1 cellular context compared by ENCODE assay signal in the genomic region with DNA sequence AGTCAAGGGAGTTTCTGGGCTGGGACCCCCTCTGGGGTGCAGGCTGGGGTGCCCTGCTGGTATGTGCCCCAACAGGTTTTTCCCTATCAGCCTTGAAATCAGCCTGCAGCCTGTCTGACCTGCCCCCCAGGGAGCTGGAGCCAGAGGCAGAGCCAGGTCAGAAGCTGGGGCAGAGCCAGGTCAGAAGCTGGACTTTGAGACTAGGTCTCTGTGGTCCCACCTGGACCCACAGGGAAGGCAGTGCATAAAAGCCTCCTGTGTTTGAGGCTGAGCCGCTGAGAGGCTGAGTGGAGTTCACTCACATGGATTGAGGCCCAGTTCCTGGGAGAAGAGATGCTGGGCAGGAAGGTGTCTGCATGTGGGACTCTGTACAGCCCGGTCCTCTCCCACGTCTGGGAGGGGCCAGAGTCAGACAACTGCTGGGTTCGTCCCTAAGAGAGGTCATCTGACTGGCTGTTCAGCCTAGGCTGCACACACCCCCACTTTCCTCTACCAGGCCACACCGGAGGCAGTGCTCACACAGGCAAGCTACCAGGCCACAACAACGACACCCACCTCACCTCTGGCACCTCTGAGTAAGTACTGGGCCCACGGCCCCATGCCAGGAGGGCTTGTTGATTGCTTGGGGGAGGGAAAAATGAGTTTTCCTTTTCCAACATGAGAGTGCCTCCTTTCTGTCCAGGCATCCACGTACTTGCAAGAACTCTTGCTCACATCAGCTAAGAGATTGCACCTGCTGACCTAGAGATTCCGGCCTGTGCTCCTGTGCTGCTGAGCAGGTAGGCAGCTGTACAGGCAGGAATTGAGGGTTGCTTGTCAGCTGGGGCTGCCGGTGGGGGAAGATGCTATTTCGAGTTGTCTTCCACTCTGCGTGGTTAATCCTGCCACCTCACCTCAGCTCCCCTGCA.
A peak's percentile ranks its signal among the peaks of the same experiment; 100 is the strongest.
TF ChIP-seq lines count a peak whose summit lies in the region.

A gene with protein sequence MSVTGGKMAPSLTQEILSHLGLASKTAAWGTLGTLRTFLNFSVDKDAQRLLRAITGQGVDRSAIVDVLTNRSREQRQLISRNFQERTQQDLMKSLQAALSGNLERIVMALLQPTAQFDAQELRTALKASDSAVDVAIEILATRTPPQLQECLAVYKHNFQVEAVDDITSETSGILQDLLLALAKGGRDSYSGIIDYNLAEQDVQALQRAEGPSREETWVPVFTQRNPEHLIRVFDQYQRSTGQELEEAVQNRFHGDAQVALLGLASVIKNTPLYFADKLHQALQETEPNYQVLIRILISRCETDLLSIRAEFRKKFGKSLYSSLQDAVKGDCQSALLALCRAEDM (plus strand): TSS at position 488 of the 908 bp plus-strand sequence. CDS start 814 bp downstream, outside the sequence.

TF ChIP-seq in HepG2, 621 proteins besides CTCF, POLR2A, EP300 and RAD21 (continued from another document and continues in another):
- TF ChIP-seq, protein P1, sequence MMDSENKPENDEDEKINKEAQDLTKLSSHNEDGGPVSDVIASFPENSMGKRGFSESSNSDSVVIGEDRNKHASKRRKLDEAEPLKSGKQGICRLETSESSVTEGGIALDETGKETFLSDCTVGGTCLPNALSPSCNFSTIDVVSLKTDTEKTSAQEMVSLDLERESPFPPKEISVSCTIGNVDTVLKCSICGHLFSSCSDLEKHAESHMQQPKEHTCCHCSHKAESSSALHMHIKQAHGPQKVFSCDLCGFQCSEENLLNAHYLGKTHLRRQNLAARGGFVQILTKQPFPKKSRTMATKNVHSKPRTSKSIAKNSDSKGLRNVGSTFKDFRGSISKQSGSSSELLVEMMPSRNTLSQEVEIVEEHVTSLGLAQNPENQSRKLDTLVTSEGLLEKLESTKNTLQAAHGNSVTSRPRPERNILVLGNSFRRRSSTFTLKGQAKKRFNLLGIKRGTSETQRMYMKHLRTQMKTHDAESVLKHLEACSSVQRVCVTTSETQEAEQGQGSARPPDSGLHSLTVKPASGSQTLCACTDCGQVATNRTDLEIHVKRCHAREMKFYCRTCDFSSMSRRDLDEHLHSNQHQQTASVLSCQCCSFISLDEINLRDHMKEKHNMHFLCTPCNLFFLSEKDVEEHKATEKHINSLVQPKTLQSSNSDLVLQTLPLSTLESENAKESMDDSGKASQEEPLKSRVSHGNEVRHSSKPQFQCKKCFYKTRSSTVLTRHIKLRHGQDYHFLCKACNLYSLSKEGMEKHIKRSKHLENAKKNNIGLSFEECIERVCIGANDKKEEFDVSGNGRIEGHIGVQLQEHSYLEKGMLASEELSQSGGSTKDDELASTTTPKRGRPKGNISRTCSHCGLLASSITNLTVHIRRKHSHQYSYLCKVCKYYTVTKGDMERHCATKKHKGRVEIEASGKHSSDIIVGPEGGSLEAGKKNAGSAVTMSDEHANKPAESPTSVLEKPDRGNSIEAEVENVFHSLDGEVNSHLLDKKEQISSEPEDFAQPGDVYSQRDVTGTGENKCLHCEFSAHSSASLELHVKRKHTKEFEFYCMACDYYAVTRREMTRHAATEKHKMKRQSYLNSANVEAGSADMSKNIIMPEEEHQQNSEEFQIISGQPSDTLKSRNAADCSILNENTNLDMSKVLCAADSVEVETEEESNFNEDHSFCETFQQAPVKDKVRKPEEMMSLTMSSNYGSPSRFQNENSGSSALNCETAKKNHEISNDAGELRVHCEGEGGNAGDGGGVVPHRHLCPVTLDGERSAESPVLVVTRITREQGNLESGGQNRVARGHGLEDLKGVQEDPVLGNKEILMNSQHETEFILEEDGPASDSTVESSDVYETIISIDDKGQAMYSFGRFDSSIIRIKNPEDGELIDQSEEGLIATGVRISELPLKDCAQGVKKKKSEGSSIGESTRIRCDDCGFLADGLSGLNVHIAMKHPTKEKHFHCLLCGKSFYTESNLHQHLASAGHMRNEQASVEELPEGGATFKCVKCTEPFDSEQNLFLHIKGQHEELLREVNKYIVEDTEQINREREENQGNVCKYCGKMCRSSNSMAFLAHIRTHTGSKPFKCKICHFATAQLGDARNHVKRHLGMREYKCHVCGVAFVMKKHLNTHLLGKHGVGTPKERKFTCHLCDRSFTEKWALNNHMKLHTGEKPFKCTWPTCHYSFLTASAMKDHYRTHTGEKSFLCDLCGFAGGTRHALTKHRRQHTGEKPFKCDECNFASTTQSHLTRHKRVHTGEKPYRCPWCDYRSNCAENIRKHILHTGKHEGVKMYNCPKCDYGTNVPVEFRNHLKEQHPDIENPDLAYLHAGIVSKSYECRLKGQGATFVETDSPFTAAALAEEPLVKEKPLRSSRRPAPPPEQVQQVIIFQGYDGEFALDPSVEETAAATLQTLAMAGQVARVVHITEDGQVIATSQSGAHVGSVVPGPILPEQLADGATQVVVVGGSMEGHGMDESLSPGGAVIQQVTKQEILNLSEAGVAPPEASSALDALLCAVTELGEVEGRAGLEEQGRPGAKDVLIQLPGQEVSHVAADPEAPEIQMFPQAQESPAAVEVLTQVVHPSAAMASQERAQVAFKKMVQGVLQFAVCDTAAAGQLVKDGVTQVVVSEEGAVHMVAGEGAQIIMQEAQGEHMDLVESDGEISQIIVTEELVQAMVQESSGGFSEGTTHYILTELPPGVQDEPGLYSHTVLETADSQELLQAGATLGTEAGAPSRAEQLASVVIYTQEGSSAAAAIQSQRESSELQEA (CRISPR knock-in tag; IDR thresholded peaks at IDR 0.05; ENCODE audit: not compliant biosample characterization) = no peak
- no peak; the same call in 1 of the 2 replicates for TF ChIP-seq ZFP90 (CRISPR knock-in tag; IDR thresholded peaks at IDR 0.05; ENCODE audit: borderline replicate concordance)
- 0 out of 2 replicates have a peak, but pooled peaks have one; percentile 9 for TF ChIP-seq DPF2 (CRISPR knock-in tag; IDR thresholded peaks at IDR 0.05; ENCODE audit: borderline replicate concordance, low read depth)
- TF ChIP-seq GABPA (IDR thresholded peaks at IDR 0.05; ENCODE audit: low read depth, low read length) = no peak
- no peak for TF ChIP-seq GABPA (CRISPR knock-in tag; IDR thresholded peaks at IDR 0.05; ENCODE audit: low read depth)
- TF ChIP-seq NR2C2 (CRISPR knock-in tag; IDR thresholded peaks at IDR 0.05; ENCODE audit: borderline replicate concordance) = peak; percentile 81
- no peak for TF ChIP-seq REXO4 (CRISPR knock-in tag; IDR thresholded peaks at IDR 0.05; ENCODE audit: borderline replicate concordance)
- TF ChIP-seq, protein P2, sequence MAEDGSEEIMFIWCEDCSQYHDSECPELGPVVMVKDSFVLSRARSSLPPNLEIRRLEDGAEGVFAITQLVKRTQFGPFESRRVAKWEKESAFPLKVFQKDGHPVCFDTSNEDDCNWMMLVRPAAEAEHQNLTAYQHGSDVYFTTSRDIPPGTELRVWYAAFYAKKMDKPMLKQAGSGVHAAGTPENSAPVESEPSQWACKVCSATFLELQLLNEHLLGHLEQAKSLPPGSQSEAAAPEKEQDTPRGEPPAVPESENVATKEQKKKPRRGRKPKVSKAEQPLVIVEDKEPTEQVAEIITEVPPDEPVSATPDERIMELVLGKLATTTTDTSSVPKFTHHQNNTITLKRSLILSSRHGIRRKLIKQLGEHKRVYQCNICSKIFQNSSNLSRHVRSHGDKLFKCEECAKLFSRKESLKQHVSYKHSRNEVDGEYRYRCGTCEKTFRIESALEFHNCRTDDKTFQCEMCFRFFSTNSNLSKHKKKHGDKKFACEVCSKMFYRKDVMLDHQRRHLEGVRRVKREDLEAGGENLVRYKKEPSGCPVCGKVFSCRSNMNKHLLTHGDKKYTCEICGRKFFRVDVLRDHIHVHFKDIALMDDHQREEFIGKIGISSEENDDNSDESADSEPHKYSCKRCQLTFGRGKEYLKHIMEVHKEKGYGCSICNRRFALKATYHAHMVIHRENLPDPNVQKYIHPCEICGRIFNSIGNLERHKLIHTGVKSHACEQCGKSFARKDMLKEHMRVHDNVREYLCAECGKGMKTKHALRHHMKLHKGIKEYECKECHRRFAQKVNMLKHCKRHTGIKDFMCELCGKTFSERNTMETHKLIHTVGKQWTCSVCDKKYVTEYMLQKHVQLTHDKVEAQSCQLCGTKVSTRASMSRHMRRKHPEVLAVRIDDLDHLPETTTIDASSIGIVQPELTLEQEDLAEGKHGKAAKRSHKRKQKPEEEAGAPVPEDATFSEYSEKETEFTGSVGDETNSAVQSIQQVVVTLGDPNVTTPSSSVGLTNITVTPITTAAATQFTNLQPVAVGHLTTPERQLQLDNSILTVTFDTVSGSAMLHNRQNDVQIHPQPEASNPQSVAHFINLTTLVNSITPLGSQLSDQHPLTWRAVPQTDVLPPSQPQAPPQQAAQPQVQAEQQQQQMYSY (CRISPR knock-in tag; IDR thresholded peaks at IDR 0.05) = no peak
- TF ChIP-seq ZNF777 (CRISPR knock-in tag; IDR thresholded peaks at IDR 0.05) = no peak; the same call in 1 of the 2 replicates
- no peak for TF ChIP-seq FLYWCH1 (CRISPR knock-in tag; IDR thresholded peaks at IDR 0.05)
- TF ChIP-seq ZNF556 (CRISPR knock-in tag; IDR thresholded peaks at IDR 0.05; ENCODE audit: borderline replicate concordance) = peak; percentile 52; the same call in 1 of the 2 replicates
- no peak for TF ChIP-seq CC2D1A (CRISPR knock-in tag; IDR thresholded peaks at IDR 0.05)
- TF ChIP-seq CHD2 (IDR thresholded peaks at IDR 0.05; ENCODE audit: low read depth, low read length) = no peak
- TF ChIP-seq RFX1 (IDR thresholded peaks at IDR 0.05) = no peak
- no peak for TF ChIP-seq SP140L (CRISPR knock-in tag; IDR thresholded peaks at IDR 0.05; ENCODE audit: borderline replicate concordance)
- TF ChIP-seq, protein P3, sequence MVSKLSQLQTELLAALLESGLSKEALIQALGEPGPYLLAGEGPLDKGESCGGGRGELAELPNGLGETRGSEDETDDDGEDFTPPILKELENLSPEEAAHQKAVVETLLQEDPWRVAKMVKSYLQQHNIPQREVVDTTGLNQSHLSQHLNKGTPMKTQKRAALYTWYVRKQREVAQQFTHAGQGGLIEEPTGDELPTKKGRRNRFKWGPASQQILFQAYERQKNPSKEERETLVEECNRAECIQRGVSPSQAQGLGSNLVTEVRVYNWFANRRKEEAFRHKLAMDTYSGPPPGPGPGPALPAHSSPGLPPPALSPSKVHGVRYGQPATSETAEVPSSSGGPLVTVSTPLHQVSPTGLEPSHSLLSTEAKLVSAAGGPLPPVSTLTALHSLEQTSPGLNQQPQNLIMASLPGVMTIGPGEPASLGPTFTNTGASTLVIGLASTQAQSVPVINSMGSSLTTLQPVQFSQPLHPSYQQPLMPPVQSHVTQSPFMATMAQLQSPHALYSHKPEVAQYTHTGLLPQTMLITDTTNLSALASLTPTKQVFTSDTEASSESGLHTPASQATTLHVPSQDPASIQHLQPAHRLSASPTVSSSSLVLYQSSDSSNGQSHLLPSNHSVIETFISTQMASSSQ (IDR thresholded peaks at IDR 0.05; ENCODE audit: low read depth) = 0 out of 2 replicates have a peak, but pooled peaks have one; percentile 24
- TF ChIP-seq, protein P3 (CRISPR knock-in tag; IDR thresholded peaks at IDR 0.05; ENCODE audit: borderline replicate concordance) = peak; percentile 76
- no peak for TF ChIP-seq ZNF484 (CRISPR knock-in tag; IDR thresholded peaks at IDR 0.05; ENCODE audit: borderline replicate concordance, low read depth)
- peak; percentile 94 for TF ChIP-seq ZNF331 (CRISPR knock-in tag; IDR thresholded peaks at IDR 0.05)
- peak; percentile 26 for TF ChIP-seq TEAD3 (CRISPR knock-in tag; optimal IDR thresholded peaks at IDR 0.05; ENCODE audit: borderline replicate concordance)
- TF ChIP-seq, protein P4, sequence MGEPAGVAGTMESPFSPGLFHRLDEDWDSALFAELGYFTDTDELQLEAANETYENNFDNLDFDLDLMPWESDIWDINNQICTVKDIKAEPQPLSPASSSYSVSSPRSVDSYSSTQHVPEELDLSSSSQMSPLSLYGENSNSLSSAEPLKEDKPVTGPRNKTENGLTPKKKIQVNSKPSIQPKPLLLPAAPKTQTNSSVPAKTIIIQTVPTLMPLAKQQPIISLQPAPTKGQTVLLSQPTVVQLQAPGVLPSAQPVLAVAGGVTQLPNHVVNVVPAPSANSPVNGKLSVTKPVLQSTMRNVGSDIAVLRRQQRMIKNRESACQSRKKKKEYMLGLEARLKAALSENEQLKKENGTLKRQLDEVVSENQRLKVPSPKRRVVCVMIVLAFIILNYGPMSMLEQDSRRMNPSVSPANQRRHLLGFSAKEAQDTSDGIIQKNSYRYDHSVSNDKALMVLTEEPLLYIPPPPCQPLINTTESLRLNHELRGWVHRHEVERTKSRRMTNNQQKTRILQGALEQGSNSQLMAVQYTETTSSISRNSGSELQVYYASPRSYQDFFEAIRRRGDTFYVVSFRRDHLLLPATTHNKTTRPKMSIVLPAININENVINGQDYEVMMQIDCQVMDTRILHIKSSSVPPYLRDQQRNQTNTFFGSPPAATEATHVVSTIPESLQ (CRISPR knock-in tag; conservative IDR thresholded peaks at IDR 0.05) = no peak
- TF ChIP-seq RNF2 (conservative IDR thresholded peaks at IDR 0.05; ENCODE audit: low read depth) = no peak
- no peak for TF ChIP-seq FIP1L1 (IDR thresholded peaks at IDR 0.05; ENCODE audit: borderline replicate concordance, insufficient read depth, low read depth, low read length)
- TF ChIP-seq ZNF451 (CRISPR knock-in tag; IDR thresholded peaks at IDR 0.05) = no peak; the same call in 1 of the 2 replicates
- TF ChIP-seq ZNF678 (CRISPR knock-in tag; IDR thresholded peaks at IDR 0.05) = no peak
- peak; percentile 84 for TF ChIP-seq PHF21A (CRISPR knock-in tag; IDR thresholded peaks at IDR 0.05)
- peak; percentile 47; the same call in 1 of the 2 replicates for TF ChIP-seq ZBTB20 (CRISPR knock-in tag; IDR thresholded peaks at IDR 0.05; ENCODE audit: borderline replicate concordance, low read depth)
- no peak for TF ChIP-seq ZNF20 (CRISPR knock-in tag; IDR thresholded peaks at IDR 0.05)
- TF ChIP-seq NONO (IDR thresholded peaks at IDR 0.05) = no peak
- no peak for TF ChIP-seq NONO (CRISPR knock-in tag; conservative IDR thresholded peaks at IDR 0.05)
- TF ChIP-seq BRCA1 (CRISPR knock-in tag; IDR thresholded peaks at IDR 0.05) = no peak
- TF ChIP-seq ZNF550 (CRISPR knock-in tag; IDR thresholded peaks at IDR 0.05; ENCODE audit: borderline replicate concordance) = no peak; the same call in 1 of the 2 replicates
- no peak for TF ChIP-seq JDP2 (CRISPR knock-in tag; IDR thresholded peaks at IDR 0.05; ENCODE audit: borderline replicate concordance)
- no peak for TF ChIP-seq ZKSCAN5 (CRISPR knock-in tag; IDR thresholded peaks at IDR 0.05)
- TF ChIP-seq ZNF383 (CRISPR knock-in tag; IDR thresholded peaks at IDR 0.05; ENCODE audit: borderline replicate concordance) = no peak
- TF ChIP-seq ZC3H4 (CRISPR knock-in tag; IDR thresholded peaks at IDR 0.05; ENCODE audit: borderline replicate concordance) = 0 out of 2 replicates have a peak, but pooled peaks have one; percentile 59
- no peak for TF ChIP-seq ZNF496 (CRISPR knock-in tag; IDR thresholded peaks at IDR 0.05; ENCODE audit: insufficient replicate concordance)
- TF ChIP-seq ZNF629 (CRISPR knock-in tag; conservative IDR thresholded peaks at IDR 0.05) = peak; percentile 44
- no peak for TF ChIP-seq ZNF557 (CRISPR knock-in tag; IDR thresholded peaks at IDR 0.05)
